7 cellular contexts compared by ENCODE assay signal in genomic region chr11:45110562-45110961, GRCh38. TPM values are rescaled to one million over a fixed set of nuclear protein-coding genes. Genes with fewer than 3 reads are reported as not detected.
DNase-seq lines count a peak whose midpoint lies in the region; ATAC-seq and TF ChIP-seq lines count a peak whose summit lies in the region.

No MANE protein-coding gene starts in this region.

- TF ChIP-seq CTCF in Calu3 (IDR thresholded peaks at IDR 0.05; ENCODE audit: unreplicated experiment), result peak; percentile 45
- TF ChIP-seq CTCF in left ventricle myocardium inferior (IDR thresholded peaks at IDR 0.05; ENCODE audit: borderline replicate concordance), result peak; percentile 88

- H4K20me1 ChIP-seq in GM23248 (ENCODE audit: insufficient read depth), result no peaks in the 10 kb centered on the region

- ATAC-seq in HG03025 (IDR thresholded peaks at IDR 0.05; ENCODE audit: low FRiP score, unreplicated experiment), result no peak

- CTCF ChIA-PET in Calu3 (lab: Charles Lee), result interaction anchor here (0.7 to 2.8 kb wide), 16 partner anchors 31 to 661 kb away, joined by 3 to 15 read pairs (median 6); partner anchors contain the start of gene SYT13

- no peaks in the 10 kb centered on the region for H3F3A ChIP-seq in GM23248 (ENCODE audit: insufficient read depth)

- H3K9me3 Mint-ChIP-seq in Calu3 (ENCODE audit: low read depth, unreplicated experiment), result no peaks in the 10 kb centered on the region

- no peak overlapping the region for H2AFZ ChIP-seq in GM23248

- WGBS in GM23248 (ENCODE audit: low coverage in 1 of 2, low lambda C conversion rate in 2 of 2, missing lambda C conversion rate in 2 of 2), 2 experiments, result 4 to 6% methylated on average over 10 of the region's 10 CpGs

- H3K4me3 ChIP-seq in GM23248, result no peak overlapping the region
- no peak overlapping the region for H3K4me3 ChIP-seq in left ventricle myocardium inferior

- peaks cover 48% of the 10 kb centered on the region for H3K27me3 Mint-ChIP-seq in Calu3 (ENCODE audit: unreplicated experiment)

- H3K4me1 Mint-ChIP-seq in Calu3 (ENCODE audit: low read depth, unreplicated experiment), result no peaks in the 10 kb centered on the region

- intact Hi-C loops in Calu3 (cut with micrococcal nuclease; ENCODE audit: unreplicated experiment), result loop anchor here (1.0 to 10.0 kb wide), 3 partner anchors 67 to 222 kb away; no protein-coding TSS in a partner anchor
- intact Hi-C loops in left ventricle myocardium inferior (cut with micrococcal nuclease), result loop anchor here (5.0 kb wide), 1 partner anchor 182 kb away; no protein-coding TSS in a partner anchor

- BruUV-seq in Calu3 (replicated peaks; lab: Mats Ljungman, UMichigan), result no TSS peak

- no peaks in the 10 kb centered on the region for H3K79me2 ChIP-seq in GM23248 (ENCODE audit: insufficient read depth)

- no peaks in the 10 kb centered on the region for H3K9me3 ChIP-seq in GM23248 (ENCODE audit: low read depth)
- peaks cover 6% of the 10 kb centered on the region for H3K9me3 ChIP-seq in left ventricle myocardium inferior (replicated peaks)

- H3K27ac ChIP-seq in GM23248 (no peak overlapping the region), left ventricle myocardium inferior (replicated peaks) (no peak overlapping the region)

- H3K4me1 ChIP-seq in GM23248 (ENCODE audit: insufficient read depth) (0 out of 2 replicates have a peak, but pooled peaks cover 4% of the 10 kb centered on the region), left ventricle myocardium inferior (peaks cover 2% of the 10 kb centered on the region)

- peaks cover 35% of the 10 kb centered on the region for H3K27me3 ChIP-seq in GM23248 (replicated peaks; ENCODE audit: insufficient read depth)
- peaks cover 27% of the 10 kb centered on the region for H3K27me3 ChIP-seq in left ventricle myocardium inferior (ENCODE audit: low read depth)

- no peaks in the 10 kb centered on the region for H3K9me2 ChIP-seq in GM23248 (ENCODE audit: insufficient read depth)

- H3K9ac ChIP-seq in GM23248, result no peak overlapping the region

- DNase-seq in Calu3 (peak; percentile 52), GM23248 (peak; percentile 75), NCI-H446 (lab: John Stamatoyannopoulos, UW) (peak; percentile 63 to 92), left ventricle myocardium inferior (no peak), renal cortical epithelial cell (ENCODE audit: low read depth) (peak; percentile 69)
- DNase-seq in activated gamma-delta T cell treated with anti-CD3 and anti-CD28 coated beads, Interleukin-2, amount 50 U/mL, for 16 hours (ENCODE audit: low read depth), result peak; percentile 27

- H3K36me3 ChIP-seq in GM23248 (ENCODE audit: low read depth) (no peaks in the 10 kb centered on the region), left ventricle myocardium inferior (no peaks in the 10 kb centered on the region)

- no peak overlapping the region for H3K27ac Mint-ChIP-seq in Calu3 (ENCODE audit: unreplicated experiment)

- no peak overlapping the region for H3K4me2 ChIP-seq in GM23248 (ENCODE audit: unreplicated experiment)

- H3K4me3 Mint-ChIP-seq in Calu3 (ENCODE audit: low read depth, unreplicated experiment), result no peak overlapping the region

- in situ Hi-C loops in GM23248 (cut with MboI), result loop anchor here (10.0 to 25.0 kb wide), 3 partner anchors 184 to 473 kb away; no protein-coding TSS in a partner anchor

- no peaks in the 10 kb centered on the region for H3K36me3 Mint-ChIP-seq in Calu3 (ENCODE audit: insufficient read depth, unreplicated experiment)

RNA-seq across cellular contexts. Expression of gene PRDM11, which starts 35.9 kb away (rescaled TPM):
- total RNA-seq in Calu3 (2022) (8.1 and 11.5 TPM in 2 replicates), left ventricle myocardium inferior (17.2 TPM), renal cortical epithelial cell (2.3 and 10.1 TPM in 2 replicates)
- 2.3 and 3.7 TPM in 2 replicates for total RNA-seq in GM23248 (2014; rRNA removed; shearing (Covaris generic))
- polyA plus RNA-seq in GM23248 (2016; fragmentation: Nextera tagmentation; extraction: Ambion mirVana), result 0.24 TPM in 2 replicates
